ENCODE assay signal across 8 cellular contexts in the genomic region with DNA sequence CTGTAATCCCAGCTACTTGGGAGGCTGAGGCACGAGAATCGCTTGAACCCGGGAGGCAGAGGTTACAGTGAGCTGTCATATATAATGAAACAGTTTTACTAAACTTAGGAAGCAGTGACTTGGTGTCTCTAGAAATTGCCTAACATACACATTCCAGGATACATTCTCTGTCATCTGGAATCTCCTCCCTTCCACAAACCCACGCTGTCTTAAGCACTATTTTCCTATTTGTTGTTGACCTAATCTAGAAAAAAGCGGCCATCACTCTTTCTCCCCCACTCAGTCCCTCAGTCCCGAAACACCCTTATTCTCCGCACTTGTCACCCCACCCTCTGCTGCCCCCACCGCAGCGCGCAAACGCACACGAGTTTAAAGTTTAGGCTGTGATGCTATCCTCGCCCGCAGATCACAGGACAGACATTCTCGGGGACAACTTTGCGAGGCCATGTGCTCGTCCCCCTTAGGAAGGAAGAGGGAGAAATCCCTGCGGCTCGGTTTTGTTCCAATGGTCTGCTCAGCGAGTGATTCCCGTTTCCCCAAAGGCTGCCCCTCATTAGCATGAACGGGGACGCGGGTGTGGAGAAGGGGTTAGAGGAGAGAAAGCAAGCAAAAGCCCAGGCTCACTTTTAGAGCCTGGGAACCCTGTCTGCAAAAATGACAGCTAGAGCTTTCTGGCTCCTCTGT. TPM values are rescaled to one million over a fixed set of nuclear protein-coding genes. Genes with fewer than 3 reads are reported as not detected.
A peak's percentile ranks its signal among the peaks of the same experiment; 100 is the strongest.
DNase-seq lines count a peak whose midpoint lies in the region; ATAC-seq and TF ChIP-seq lines count a peak whose summit lies in the region.
"Not testable (repeated sequence)": the region's sequence is repeated elsewhere in the genome, so short reads cannot be mapped to it uniquely, and the experiment has no call there.

No MANE protein-coding gene starts in this region.

- WGBS in spleen, 5 donors: 20 to 31% (median 27%) methylated on average over 24 of the region's 24 CpGs

- TF ChIP-seq POLR2A in spleen (IDR thresholded peaks at IDR 0.05): not testable (repeated sequence)

- not testable (repeated sequence) for TF ChIP-seq CTCF in cardiac muscle cell (IDR thresholded peaks at IDR 0.05; ENCODE audit: low read depth, low read length); spleen (IDR thresholded peaks at IDR 0.05 in 8 of 11, conservative IDR thresholded peaks at IDR 0.05 in 3 of 11)

- peak; percentile 7 for ATAC-seq in GM18502 (IDR thresholded peaks at IDR 0.05; ENCODE audit: poor library complexity, unreplicated experiment)

- peak overlapping the region; percentile 54 for H3K27ac ChIP-seq in cardiac muscle cell
- H3K27ac ChIP-seq in spleen: peak overlapping the region; percentile 71 to 94 (median 89)

- H3K36me3 ChIP-seq in cardiac muscle cell, spleen: not testable (repeated sequence)

- H3K27me3 ChIP-seq in cardiac muscle cell: peaks cover 59% of the 10 kb centered on the region
- not testable (repeated sequence) for H3K27me3 ChIP-seq in mononuclear cell (ENCODE audit: insufficient read depth, low read length); spleen (replicated peaks in 1 of 7)

- peak; percentile 69 for DNase-seq in AG08396 (ENCODE audit: low spot score)
- DNase-seq in Jurkat, Clone E6-1 (ENCODE audit: low read depth, low spot score): not testable (repeated sequence)
- DNase-seq in activated CD4-positive, alpha-beta T cell treated with anti-CD3 and anti-CD28 coated beads for 48 hours: peak; percentile 11
- peak; percentile 47 for DNase-seq in cerebellum (ENCODE audit: low spot score)
- DNase-seq in cardiac muscle cell (ENCODE audit: low read depth in 1 of 2, low spot score in 1 of 2): peak in 1 of 2 donors; percentile 81
- DNase-seq in spleen: peak; percentile 74

- not testable (repeated sequence) for H3K9me3 ChIP-seq in cardiac muscle cell (ENCODE audit: low read depth); mononuclear cell (ENCODE audit: low read depth, low read length); spleen

- H3K4me3 ChIP-seq in Jurkat, Clone E6-1 (ENCODE audit: low read length): peak overlapping the region; percentile 52
- H3K4me3 ChIP-seq in cardiac muscle cell (peak overlapping the region; percentile 55), mononuclear cell (ENCODE audit: low read length) (peak overlapping the region; percentile 46), spleen (peak overlapping the region; percentile 39 to 91 (median 76))

- H3K4me1 ChIP-seq in cardiac muscle cell (ENCODE audit: low read depth): not testable (repeated sequence)
- peaks cover 31% of the 10 kb centered on the region for H3K4me1 ChIP-seq in mononuclear cell (ENCODE audit: insufficient read depth, low read length)
- H3K4me1 ChIP-seq in spleen: peaks cover 7 to 36% (median 18%) of the 10 kb centered on the region in 6 donors

- intact Hi-C loops in spleen (cut with DNase I; ENCODE audit: low total_unique reads): not testable (repeated sequence)

RNA-seq across cellular contexts. Expression of a gene that starts 28.8 kb away (rescaled TPM):
- 0.50 TPM for polyA plus RNA-seq in Jurkat, Clone E6-1 (2012; ENCODE audit: insufficient read depth, insufficient read length)
- total RNA-seq in cerebellum: 3.4 TPM
- total RNA-seq in cardiac muscle cell: 1.1 and 1.9 TPM in 2 replicates
- polyA plus RNA-seq in cardiac muscle cell: 2.7 and 2.9 TPM in 2 replicates
- total RNA-seq in mononuclear cell: 10.9 TPM
- 10 to 100 TPM in 1 of 7 donors, 1 to 10 TPM in 6; 3.7 to 12.6 (median 5.6) TPM for total RNA-seq in spleen
- 1 to 10 TPM in 1 of 3 donors, under 1 TPM in 2; 0.74 to 1.3 (median 0.99) TPM for polyA plus RNA-seq in spleen
